ENCODE assay signal across 1 cellular context in the genomic region with DNA sequence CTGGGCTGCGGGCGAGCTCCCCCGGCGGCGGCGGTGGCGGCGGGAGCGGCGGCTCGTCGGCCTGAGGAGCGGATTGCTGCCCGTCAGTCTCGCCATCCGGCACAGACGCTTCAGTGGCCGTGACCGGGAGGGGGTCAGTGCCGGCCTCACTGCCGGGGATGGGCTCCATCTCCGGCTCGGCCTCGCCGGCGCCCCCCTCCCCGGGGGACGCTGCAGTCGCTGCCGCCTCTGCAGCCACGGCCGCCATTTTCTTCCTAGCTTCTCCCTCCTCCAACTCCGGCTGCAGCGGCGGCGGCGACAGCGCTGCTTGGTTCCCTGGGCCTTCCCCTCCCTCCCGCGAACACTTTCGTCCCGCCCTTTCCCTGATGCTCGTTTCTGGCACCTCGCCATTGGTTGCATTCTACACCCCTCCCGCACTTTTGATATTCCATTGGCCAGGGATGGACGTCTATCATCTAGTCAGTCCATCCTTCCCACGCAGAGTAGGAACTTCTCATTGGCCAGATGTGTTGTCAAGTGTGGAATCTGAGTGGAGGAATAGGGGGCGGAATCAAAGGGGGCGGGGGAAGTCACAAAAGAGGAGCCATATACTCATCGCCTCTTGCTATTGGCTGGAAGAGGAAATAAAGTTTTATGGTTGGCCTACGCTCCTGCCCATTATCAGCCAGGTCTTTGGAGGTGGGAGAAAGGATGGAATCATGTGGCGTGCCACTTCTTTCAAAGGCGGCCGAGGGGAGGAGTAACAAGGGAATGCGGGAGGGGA.
TF ChIP-seq lines count a peak whose summit lies in the region.

A gene with protein sequence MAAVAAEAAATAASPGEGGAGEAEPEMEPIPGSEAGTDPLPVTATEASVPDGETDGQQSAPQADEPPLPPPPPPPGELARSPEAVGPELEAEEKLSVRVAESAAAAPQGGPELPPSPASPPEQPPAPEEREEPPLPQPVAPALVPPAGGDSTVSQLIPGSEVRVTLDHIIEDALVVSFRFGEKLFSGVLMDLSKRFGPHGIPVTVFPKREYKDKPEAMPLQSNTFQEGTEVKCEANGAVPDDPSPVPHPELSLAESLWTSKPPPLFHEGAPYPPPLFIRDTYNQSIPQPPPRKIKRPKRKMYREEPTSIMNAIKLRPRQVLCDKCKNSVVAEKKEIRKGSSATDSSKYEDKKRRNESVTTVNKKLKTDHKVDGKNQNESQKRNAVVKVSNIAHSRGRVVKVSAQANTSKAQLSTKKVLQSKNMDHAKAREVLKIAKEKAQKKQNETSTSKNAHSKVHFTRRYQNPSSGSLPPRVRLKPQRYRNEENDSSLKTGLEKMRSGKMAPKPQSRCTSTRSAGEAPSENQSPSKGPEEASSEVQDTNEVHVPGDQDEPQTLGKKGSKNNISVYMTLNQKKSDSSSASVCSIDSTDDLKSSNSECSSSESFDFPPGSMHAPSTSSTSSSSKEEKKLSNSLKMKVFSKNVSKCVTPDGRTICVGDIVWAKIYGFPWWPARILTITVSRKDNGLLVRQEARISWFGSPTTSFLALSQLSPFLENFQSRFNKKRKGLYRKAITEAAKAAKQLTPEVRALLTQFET (minus strand): TSS at position 309 of the 763 bp plus-strand sequence. CDS start 62 bp downstream, at position 247.

TF ChIP-seq in WTC11, 78 proteins besides CTCF, POLR2A, EP300 and RAD21 (continued from another document):
- TF ChIP-seq, protein P1, sequence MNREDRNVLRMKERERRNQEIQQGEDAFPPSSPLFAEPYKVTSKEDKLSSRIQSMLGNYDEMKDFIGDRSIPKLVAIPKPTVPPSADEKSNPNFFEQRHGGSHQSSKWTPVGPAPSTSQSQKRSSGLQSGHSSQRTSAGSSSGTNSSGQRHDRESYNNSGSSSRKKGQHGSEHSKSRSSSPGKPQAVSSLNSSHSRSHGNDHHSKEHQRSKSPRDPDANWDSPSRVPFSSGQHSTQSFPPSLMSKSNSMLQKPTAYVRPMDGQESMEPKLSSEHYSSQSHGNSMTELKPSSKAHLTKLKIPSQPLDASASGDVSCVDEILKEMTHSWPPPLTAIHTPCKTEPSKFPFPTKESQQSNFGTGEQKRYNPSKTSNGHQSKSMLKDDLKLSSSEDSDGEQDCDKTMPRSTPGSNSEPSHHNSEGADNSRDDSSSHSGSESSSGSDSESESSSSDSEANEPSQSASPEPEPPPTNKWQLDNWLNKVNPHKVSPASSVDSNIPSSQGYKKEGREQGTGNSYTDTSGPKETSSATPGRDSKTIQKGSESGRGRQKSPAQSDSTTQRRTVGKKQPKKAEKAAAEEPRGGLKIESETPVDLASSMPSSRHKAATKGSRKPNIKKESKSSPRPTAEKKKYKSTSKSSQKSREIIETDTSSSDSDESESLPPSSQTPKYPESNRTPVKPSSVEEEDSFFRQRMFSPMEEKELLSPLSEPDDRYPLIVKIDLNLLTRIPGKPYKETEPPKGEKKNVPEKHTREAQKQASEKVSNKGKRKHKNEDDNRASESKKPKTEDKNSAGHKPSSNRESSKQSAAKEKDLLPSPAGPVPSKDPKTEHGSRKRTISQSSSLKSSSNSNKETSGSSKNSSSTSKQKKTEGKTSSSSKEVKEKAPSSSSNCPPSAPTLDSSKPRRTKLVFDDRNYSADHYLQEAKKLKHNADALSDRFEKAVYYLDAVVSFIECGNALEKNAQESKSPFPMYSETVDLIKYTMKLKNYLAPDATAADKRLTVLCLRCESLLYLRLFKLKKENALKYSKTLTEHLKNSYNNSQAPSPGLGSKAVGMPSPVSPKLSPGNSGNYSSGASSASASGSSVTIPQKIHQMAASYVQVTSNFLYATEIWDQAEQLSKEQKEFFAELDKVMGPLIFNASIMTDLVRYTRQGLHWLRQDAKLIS (CRISPR knock-in tag; IDR thresholded peaks at IDR 0.05; ENCODE audit: borderline replicate concordance), result 0 out of 2 replicates have a peak, but pooled peaks have one; percentile 13
- peak; percentile 7; the same call in 1 of the 2 replicates for TF ChIP-seq ATF1 (CRISPR knock-in tag; IDR thresholded peaks at IDR 0.05)
- peak; percentile 91 for TF ChIP-seq CBFB (CRISPR knock-in tag; IDR thresholded peaks at IDR 0.05; ENCODE audit: low read depth)
- TF ChIP-seq, protein P2, sequence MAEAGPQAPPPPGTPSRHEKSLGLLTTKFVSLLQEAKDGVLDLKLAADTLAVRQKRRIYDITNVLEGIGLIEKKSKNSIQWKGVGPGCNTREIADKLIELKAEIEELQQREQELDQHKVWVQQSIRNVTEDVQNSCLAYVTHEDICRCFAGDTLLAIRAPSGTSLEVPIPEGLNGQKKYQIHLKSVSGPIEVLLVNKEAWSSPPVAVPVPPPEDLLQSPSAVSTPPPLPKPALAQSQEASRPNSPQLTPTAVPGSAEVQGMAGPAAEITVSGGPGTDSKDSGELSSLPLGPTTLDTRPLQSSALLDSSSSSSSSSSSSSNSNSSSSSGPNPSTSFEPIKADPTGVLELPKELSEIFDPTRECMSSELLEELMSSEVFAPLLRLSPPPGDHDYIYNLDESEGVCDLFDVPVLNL (CRISPR knock-in tag; IDR thresholded peaks at IDR 0.05; ENCODE audit: borderline replicate concordance, low read depth), result peak; percentile 36; the same call in 1 of the 2 replicates
- 0 out of 2 replicates have a peak, but pooled peaks have one; percentile 37 for TF ChIP-seq CREM (CRISPR knock-in tag; IDR thresholded peaks at IDR 0.05)
- TF ChIP-seq, protein P3, sequence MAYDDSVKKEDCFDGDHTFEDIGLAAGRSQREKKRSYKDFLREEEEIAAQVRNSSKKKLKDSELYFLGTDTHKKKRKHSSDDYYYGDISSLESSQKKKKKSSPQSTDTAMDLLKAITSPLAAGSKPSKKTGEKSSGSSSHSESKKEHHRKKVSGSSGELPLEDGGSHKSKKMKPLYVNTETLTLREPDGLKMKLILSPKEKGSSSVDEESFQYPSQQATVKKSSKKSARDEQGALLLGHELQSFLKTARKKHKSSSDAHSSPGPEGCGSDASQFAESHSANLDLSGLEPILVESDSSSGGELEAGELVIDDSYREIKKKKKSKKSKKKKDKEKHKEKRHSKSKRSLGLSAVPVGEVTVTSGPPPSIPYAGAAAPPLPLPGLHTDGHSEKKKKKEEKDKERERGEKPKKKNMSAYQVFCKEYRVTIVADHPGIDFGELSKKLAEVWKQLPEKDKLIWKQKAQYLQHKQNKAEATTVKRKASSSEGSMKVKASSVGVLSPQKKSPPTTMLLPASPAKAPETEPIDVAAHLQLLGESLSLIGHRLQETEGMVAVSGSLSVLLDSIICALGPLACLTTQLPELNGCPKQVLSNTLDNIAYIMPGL (CRISPR knock-in tag; IDR thresholded peaks at IDR 0.05), result peak; percentile 86; the same call in 1 of the 2 replicates
- TF ChIP-seq, protein P4, sequence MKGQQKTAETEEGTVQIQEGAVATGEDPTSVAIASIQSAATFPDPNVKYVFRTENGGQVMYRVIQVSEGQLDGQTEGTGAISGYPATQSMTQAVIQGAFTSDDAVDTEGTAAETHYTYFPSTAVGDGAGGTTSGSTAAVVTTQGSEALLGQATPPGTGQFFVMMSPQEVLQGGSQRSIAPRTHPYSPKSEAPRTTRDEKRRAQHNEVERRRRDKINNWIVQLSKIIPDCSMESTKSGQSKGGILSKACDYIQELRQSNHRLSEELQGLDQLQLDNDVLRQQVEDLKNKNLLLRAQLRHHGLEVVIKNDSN (CRISPR knock-in tag; IDR thresholded peaks at IDR 0.05), result peak; percentile 56; the same call in 1 of the 2 replicates
- 0 out of 2 replicates have a peak, but pooled peaks have one; percentile 35 for TF ChIP-seq ZBTB21 (CRISPR knock-in tag; IDR thresholded peaks at IDR 0.05; ENCODE audit: borderline replicate concordance)
- TF ChIP-seq NFE2L1 (CRISPR knock-in tag; IDR thresholded peaks at IDR 0.05), result no peak
- TF ChIP-seq NFYB (CRISPR knock-in tag; conservative IDR thresholded peaks at IDR 0.05; ENCODE audit: low read depth), result peak; percentile 95
